Comparison of ENCODE assay signal across 1 cellular context in genomic region chr1:22024485-22025367, GRCh38.
TF ChIP-seq lines count a peak whose summit lies in the region.

No MANE protein-coding gene starts in this region.

TF ChIP-seq in GM12878, 131 proteins besides CTCF, POLR2A, EP300 and RAD21 (continued from another document):
- TF ChIP-seq RB1 (IDR thresholded peaks at IDR 0.05; ENCODE audit: borderline replicate concordance): no peak
- TF ChIP-seq FOXM1 (IDR thresholded peaks at IDR 0.05; ENCODE audit: low read depth, low read length): no peak
- TF ChIP-seq MTA3 (IDR thresholded peaks at IDR 0.05; ENCODE audit: borderline replicate concordance, low read length): no peak
- TF ChIP-seq RCOR1 (conservative IDR thresholded peaks at IDR 0.05; ENCODE audit: low read depth, low read length): no peak
- TF ChIP-seq ZZZ3 (IDR thresholded peaks at IDR 0.05; ENCODE audit: control insufficient read depth, insufficient read length, low read depth): no peak
- TF ChIP-seq MEF2A (IDR thresholded peaks at IDR 0.05; ENCODE audit: insufficient read depth, low read depth, low read length): no peak
- peak; percentile 26 for TF ChIP-seq SKIL (IDR thresholded peaks at IDR 0.05; ENCODE audit: low read depth, poor library complexity, severe bottlenecking)
- no peak for TF ChIP-seq USF1 (IDR thresholded peaks at IDR 0.05; ENCODE audit: borderline replicate concordance, extremely low read length, insufficient read depth, low read depth, low read length)
- no peak for TF ChIP-seq SMAD5 (IDR thresholded peaks at IDR 0.05; ENCODE audit: low read depth)
- TF ChIP-seq SIN3A (IDR thresholded peaks at IDR 0.05; ENCODE audit: low read depth, low read length): peak; percentile 17; the same call in 1 of the 2 replicates
- TF ChIP-seq LARP7 (IDR thresholded peaks at IDR 0.05): no peak; the same call in 1 of the 2 replicates
- no peak for TF ChIP-seq HDAC6 (IDR thresholded peaks at IDR 0.05; ENCODE audit: unreplicated experiment)
- no peak for TF ChIP-seq CHD4 (IDR thresholded peaks at IDR 0.05)
- no peak for TF ChIP-seq SMAD1 (IDR thresholded peaks at IDR 0.05; ENCODE audit: low read depth, partially characterized antibody)
- TF ChIP-seq POU2F2 (IDR thresholded peaks at IDR 0.05; ENCODE audit: borderline replicate concordance, low read depth, low read length): peak; percentile 9; the same call in 1 of the 3 replicates
- no peak for TF ChIP-seq SUPT20H (IDR thresholded peaks at IDR 0.05; ENCODE audit: borderline replicate concordance, control insufficient read depth, low read depth, low read length)
- TF ChIP-seq BCLAF1 (IDR thresholded peaks at IDR 0.05): no peak
- no peak for TF ChIP-seq KLF5 (IDR thresholded peaks at IDR 0.05; ENCODE audit: partially characterized antibody)
- no peak for TF ChIP-seq SUZ12 (IDR thresholded peaks at IDR 0.05; ENCODE audit: unreplicated experiment)
- no peak for TF ChIP-seq CBX5 (IDR thresholded peaks at IDR 0.05; ENCODE audit: low read depth)
- no peak for TF ChIP-seq ZBTB33 (IDR thresholded peaks at IDR 0.05)
- TF ChIP-seq ZBTB40 (IDR thresholded peaks at IDR 0.05; ENCODE audit: borderline replicate concordance): no peak
- no peak for TF ChIP-seq MEF2B (IDR thresholded peaks at IDR 0.05; ENCODE audit: partially characterized antibody, poor library complexity, severe bottlenecking)
- no peak for TF ChIP-seq FOS (IDR thresholded peaks at IDR 0.05; ENCODE audit: borderline replicate concordance, extremely low read depth, insufficient read length)
- TF ChIP-seq CBX3 (IDR thresholded peaks at IDR 0.05; ENCODE audit: borderline replicate concordance, low read depth): no peak
- no peak for TF ChIP-seq IKZF1 (conservative IDR thresholded peaks at IDR 0.05)
- TF ChIP-seq SREBF1 (IDR thresholded peaks at IDR 0.05; ENCODE audit: low read length): no peak
- no peak for TF ChIP-seq MYB (IDR thresholded peaks at IDR 0.05; ENCODE audit: borderline replicate concordance, low read depth, low read length)
- TF ChIP-seq USF2 (IDR thresholded peaks at IDR 0.05; ENCODE audit: borderline replicate concordance, low read depth, low read length): no peak
- no peak for TF ChIP-seq MLLT1 (IDR thresholded peaks at IDR 0.05)
- TF ChIP-seq ATF2 (IDR thresholded peaks at IDR 0.05; ENCODE audit: low read length): no peak
- no peak for TF ChIP-seq MYC (IDR thresholded peaks at IDR 0.05; ENCODE audit: insufficient read depth, insufficient read length, insufficient replicate concordance, low read length, severe bottlenecking)
- TF ChIP-seq SRF (IDR thresholded peaks at IDR 0.05; ENCODE audit: low read depth in 2 of 2, low read length in 2 of 2): no peak
- TF ChIP-seq GATAD2B (conservative IDR thresholded peaks at IDR 0.05; ENCODE audit: low read depth): no peak
- TF ChIP-seq STAT3 (IDR thresholded peaks at IDR 0.05; ENCODE audit: low read depth, low read length): no peak
- no peak for TF ChIP-seq BCL3 (IDR thresholded peaks at IDR 0.05; ENCODE audit: borderline replicate concordance, insufficient read depth, low read depth, low read length, poor library complexity, severe bottlenecking)
- no peak for TF ChIP-seq PAX5 (IDR thresholded peaks at IDR 0.05; ENCODE audit: borderline replicate concordance, low read depth, low read length)
- no peak for TF ChIP-seq STAT1 (conservative IDR thresholded peaks at IDR 0.05)
- no peak for TF ChIP-seq GABPA (IDR thresholded peaks at IDR 0.05; ENCODE audit: low read depth)
- no peak for TF ChIP-seq ASH2L (IDR thresholded peaks at IDR 0.05; ENCODE audit: borderline replicate concordance, low read depth)
- no peak for TF ChIP-seq JUNB (IDR thresholded peaks at IDR 0.05)
